Comparison of ENCODE assay signal across 2 cellular contexts in the genomic region with DNA sequence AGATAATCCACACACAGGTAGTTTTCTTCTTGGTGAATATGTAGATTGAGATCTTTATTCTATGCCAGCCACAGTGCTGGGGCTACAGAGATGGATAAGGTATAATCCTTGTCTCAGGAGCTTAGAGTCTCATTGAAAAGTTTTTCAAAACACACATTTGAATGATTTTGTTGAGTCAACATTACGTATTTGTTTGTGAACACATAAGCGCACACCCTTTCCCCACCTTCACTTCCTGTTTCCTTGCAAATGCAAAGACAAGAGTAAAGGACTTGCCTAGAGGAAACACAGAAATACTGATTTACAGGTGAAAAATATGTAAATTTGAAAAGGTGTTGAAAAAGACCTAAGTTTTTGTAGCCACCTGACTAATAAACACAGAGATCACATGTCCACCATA.
TF ChIP-seq lines count a peak whose summit lies in the region.

No MANE protein-coding gene starts in this region.

TF ChIP-seq in GM23338, 12 proteins besides CTCF, POLR2A, EP300 and RAD21 (continues in another document):
- TF ChIP-seq POLR2AphosphoS5 (IDR thresholded peaks at IDR 0.05; ENCODE audit: low read depth), result no peak
- TF ChIP-seq, protein P1, sequence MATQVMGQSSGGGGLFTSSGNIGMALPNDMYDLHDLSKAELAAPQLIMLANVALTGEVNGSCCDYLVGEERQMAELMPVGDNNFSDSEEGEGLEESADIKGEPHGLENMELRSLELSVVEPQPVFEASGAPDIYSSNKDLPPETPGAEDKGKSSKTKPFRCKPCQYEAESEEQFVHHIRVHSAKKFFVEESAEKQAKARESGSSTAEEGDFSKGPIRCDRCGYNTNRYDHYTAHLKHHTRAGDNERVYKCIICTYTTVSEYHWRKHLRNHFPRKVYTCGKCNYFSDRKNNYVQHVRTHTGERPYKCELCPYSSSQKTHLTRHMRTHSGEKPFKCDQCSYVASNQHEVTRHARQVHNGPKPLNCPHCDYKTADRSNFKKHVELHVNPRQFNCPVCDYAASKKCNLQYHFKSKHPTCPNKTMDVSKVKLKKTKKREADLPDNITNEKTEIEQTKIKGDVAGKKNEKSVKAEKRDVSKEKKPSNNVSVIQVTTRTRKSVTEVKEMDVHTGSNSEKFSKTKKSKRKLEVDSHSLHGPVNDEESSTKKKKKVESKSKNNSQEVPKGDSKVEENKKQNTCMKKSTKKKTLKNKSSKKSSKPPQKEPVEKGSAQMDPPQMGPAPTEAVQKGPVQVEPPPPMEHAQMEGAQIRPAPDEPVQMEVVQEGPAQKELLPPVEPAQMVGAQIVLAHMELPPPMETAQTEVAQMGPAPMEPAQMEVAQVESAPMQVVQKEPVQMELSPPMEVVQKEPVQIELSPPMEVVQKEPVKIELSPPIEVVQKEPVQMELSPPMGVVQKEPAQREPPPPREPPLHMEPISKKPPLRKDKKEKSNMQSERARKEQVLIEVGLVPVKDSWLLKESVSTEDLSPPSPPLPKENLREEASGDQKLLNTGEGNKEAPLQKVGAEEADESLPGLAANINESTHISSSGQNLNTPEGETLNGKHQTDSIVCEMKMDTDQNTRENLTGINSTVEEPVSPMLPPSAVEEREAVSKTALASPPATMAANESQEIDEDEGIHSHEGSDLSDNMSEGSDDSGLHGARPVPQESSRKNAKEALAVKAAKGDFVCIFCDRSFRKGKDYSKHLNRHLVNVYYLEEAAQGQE (IDR thresholded peaks at IDR 0.05; ENCODE audit: unreplicated experiment), result no peak
- TF ChIP-seq, protein P2, sequence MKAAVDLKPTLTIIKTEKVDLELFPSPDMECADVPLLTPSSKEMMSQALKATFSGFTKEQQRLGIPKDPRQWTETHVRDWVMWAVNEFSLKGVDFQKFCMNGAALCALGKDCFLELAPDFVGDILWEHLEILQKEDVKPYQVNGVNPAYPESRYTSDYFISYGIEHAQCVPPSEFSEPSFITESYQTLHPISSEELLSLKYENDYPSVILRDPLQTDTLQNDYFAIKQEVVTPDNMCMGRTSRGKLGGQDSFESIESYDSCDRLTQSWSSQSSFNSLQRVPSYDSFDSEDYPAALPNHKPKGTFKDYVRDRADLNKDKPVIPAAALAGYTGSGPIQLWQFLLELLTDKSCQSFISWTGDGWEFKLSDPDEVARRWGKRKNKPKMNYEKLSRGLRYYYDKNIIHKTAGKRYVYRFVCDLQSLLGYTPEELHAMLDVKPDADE (IDR thresholded peaks at IDR 0.05), result no peak
- no peak for TF ChIP-seq JUNB (IDR thresholded peaks at IDR 0.05; ENCODE audit: unreplicated experiment)
- TF ChIP-seq, protein P3, sequence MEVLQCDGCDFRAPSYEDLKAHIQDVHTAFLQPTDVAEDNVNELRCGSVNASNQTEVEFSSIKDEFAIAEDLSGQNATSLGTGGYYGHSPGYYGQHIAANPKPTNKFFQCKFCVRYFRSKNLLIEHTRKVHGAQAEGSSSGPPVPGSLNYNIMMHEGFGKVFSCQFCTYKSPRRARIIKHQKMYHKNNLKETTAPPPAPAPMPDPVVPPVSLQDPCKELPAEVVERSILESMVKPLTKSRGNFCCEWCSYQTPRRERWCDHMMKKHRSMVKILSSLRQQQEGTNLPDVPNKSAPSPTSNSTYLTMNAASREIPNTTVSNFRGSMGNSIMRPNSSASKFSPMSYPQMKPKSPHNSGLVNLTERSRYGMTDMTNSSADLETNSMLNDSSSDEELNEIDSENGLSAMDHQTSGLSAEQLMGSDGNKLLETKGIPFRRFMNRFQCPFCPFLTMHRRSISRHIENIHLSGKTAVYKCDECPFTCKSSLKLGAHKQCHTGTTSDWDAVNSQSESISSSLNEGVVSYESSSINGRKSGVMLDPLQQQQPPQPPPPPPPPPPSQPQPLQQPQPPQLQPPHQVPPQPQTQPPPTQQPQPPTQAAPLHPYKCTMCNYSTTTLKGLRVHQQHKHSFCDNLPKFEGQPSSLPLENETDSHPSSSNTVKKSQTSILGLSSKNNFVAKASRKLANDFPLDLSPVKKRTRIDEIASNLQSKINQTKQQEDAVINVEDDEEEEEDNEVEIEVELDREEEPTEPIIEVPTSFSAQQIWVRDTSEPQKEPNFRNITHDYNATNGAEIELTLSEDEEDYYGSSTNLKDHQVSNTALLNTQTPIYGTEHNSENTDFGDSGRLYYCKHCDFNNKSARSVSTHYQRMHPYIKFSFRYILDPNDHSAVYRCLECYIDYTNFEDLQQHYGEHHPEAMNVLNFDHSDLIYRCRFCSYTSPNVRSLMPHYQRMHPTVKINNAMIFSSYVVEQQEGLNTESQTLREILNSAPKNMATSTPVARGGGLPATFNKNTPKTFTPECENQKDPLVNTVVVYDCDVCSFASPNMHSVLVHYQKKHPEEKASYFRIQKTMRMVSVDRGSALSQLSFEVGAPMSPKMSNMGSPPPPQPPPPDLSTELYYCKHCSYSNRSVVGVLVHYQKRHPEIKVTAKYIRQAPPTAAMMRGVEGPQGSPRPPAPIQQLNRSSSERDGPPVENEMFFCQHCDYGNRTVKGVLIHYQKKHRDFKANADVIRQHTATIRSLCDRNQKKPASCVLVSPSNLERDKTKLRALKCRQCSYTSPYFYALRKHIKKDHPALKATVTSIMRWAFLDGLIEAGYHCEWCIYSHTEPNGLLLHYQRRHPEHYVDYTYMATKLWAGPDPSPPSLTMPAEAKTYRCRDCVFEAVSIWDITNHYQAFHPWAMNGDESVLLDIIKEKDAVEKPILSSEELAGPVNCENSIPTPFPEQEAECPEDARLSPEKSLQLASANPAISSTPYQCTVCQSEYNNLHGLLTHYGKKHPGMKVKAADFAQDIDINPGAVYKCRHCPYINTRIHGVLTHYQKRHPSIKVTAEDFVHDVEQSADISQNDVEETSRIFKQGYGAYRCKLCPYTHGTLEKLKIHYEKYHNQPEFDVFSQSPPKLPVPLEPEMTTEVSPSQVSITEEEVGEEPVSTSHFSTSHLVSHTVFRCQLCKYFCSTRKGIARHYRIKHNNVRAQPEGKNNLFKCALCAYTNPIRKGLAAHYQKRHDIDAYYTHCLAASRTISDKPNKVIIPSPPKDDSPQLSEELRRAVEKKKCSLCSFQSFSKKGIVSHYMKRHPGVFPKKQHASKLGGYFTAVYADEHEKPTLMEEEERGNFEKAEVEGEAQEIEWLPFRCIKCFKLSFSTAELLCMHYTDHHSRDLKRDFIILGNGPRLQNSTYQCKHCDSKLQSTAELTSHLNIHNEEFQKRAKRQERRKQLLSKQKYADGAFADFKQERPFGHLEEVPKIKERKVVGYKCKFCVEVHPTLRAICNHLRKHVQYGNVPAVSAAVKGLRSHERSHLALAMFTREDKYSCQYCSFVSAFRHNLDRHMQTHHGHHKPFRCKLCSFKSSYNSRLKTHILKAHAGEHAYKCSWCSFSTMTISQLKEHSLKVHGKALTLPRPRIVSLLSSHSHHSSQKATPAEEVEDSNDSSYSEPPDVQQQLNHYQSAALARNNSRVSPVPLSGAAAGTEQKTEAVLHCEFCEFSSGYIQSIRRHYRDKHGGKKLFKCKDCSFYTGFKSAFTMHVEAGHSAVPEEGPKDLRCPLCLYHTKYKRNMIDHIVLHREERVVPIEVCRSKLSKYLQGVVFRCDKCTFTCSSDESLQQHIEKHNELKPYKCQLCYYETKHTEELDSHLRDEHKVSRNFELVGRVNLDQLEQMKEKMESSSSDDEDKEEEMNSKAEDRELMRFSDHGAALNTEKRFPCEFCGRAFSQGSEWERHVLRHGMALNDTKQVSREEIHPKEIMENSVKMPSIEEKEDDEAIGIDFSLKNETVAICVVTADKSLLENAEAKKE (CRISPR knock-in tag; IDR thresholded peaks at IDR 0.05), result no peak
- no peak for TF ChIP-seq EZH2 (IDR thresholded peaks at IDR 0.05; ENCODE audit: low read depth, unreplicated experiment)
- TF ChIP-seq CREB1 (CRISPR knock-in tag; IDR thresholded peaks at IDR 0.05; ENCODE audit: low read depth), result no peak
- no peak for TF ChIP-seq EZH2phosphoT487 (IDR thresholded peaks at IDR 0.05; ENCODE audit: unreplicated experiment)
- TF ChIP-seq NANOG (IDR thresholded peaks at IDR 0.05; ENCODE audit: borderline replicate concordance), result no peak
- no peak for TF ChIP-seq ZNF114 (CRISPR knock-in tag; IDR thresholded peaks at IDR 0.05)

TF ChIP-seq in HepG2, 621 proteins besides CTCF, POLR2A, EP300 and RAD21 (continues in another document):
- TF ChIP-seq ZNF816 (CRISPR knock-in tag; IDR thresholded peaks at IDR 0.05; ENCODE audit: borderline replicate concordance) (no peak), ETV5 (CRISPR knock-in tag; IDR thresholded peaks at IDR 0.05; ENCODE audit: borderline replicate concordance) (peak; percentile 15; the same call in 1 of the 2 replicates), GABPA (IDR thresholded peaks at IDR 0.05; ENCODE audit: low read depth, low read length) (no peak), GABPA (CRISPR knock-in tag; IDR thresholded peaks at IDR 0.05; ENCODE audit: low read depth) (peak; percentile 37; the same call in 1 of the 2 replicates), ZKSCAN8 (CRISPR knock-in tag; IDR thresholded peaks at IDR 0.05; ENCODE audit: borderline replicate concordance) (no peak), ZIK1 (CRISPR knock-in tag; IDR thresholded peaks at IDR 0.05; ENCODE audit: borderline replicate concordance, low read depth) (no peak), MLLT10 (CRISPR knock-in tag; IDR thresholded peaks at IDR 0.05) (no peak), RFX1 (IDR thresholded peaks at IDR 0.05) (no peak), SOX5 (CRISPR knock-in tag; IDR thresholded peaks at IDR 0.05; ENCODE audit: borderline replicate concordance) (0 out of 2 replicates have a peak, but pooled peaks have one; percentile 10), MAFK (conservative IDR thresholded peaks at IDR 0.05 in 1 of 2, IDR thresholded peaks at IDR 0.05 in 1 of 2; ENCODE audit: low read length in 2 of 2) (peak; percentile 60 to 65; a peak in 3 of 4 replicates), ZNF878 (CRISPR knock-in tag; IDR thresholded peaks at IDR 0.05) (no peak), ZNF30 (CRISPR knock-in tag; IDR thresholded peaks at IDR 0.05) (no peak), FOXP1 (IDR thresholded peaks at IDR 0.05) (no peak), FOXP1 (CRISPR knock-in tag; IDR thresholded peaks at IDR 0.05) (peak; percentile 75)
- TF ChIP-seq, protein P4, sequence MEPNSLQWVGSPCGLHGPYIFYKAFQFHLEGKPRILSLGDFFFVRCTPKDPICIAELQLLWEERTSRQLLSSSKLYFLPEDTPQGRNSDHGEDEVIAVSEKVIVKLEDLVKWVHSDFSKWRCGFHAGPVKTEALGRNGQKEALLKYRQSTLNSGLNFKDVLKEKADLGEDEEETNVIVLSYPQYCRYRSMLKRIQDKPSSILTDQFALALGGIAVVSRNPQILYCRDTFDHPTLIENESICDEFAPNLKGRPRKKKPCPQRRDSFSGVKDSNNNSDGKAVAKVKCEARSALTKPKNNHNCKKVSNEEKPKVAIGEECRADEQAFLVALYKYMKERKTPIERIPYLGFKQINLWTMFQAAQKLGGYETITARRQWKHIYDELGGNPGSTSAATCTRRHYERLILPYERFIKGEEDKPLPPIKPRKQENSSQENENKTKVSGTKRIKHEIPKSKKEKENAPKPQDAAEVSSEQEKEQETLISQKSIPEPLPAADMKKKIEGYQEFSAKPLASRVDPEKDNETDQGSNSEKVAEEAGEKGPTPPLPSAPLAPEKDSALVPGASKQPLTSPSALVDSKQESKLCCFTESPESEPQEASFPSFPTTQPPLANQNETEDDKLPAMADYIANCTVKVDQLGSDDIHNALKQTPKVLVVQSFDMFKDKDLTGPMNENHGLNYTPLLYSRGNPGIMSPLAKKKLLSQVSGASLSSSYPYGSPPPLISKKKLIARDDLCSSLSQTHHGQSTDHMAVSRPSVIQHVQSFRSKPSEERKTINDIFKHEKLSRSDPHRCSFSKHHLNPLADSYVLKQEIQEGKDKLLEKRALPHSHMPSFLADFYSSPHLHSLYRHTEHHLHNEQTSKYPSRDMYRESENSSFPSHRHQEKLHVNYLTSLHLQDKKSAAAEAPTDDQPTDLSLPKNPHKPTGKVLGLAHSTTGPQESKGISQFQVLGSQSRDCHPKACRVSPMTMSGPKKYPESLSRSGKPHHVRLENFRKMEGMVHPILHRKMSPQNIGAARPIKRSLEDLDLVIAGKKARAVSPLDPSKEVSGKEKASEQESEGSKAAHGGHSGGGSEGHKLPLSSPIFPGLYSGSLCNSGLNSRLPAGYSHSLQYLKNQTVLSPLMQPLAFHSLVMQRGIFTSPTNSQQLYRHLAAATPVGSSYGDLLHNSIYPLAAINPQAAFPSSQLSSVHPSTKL (CRISPR knock-in tag; IDR thresholded peaks at IDR 0.05), result no peak
- TF ChIP-seq, protein P5, sequence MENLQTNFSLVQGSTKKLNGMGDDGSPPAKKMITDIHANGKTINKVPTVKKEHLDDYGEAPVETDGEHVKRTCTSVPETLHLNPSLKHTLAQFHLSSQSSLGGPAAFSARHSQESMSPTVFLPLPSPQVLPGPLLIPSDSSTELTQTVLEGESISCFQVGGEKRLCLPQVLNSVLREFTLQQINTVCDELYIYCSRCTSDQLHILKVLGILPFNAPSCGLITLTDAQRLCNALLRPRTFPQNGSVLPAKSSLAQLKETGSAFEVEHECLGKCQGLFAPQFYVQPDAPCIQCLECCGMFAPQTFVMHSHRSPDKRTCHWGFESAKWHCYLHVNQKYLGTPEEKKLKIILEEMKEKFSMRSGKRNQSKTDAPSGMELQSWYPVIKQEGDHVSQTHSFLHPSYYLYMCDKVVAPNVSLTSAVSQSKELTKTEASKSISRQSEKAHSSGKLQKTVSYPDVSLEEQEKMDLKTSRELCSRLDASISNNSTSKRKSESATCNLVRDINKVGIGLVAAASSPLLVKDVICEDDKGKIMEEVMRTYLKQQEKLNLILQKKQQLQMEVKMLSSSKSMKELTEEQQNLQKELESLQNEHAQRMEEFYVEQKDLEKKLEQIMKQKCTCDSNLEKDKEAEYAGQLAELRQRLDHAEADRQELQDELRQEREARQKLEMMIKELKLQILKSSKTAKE (CRISPR knock-in tag; IDR thresholded peaks at IDR 0.05; ENCODE audit: borderline replicate concordance), result no peak
- TF ChIP-seq, protein P6, sequence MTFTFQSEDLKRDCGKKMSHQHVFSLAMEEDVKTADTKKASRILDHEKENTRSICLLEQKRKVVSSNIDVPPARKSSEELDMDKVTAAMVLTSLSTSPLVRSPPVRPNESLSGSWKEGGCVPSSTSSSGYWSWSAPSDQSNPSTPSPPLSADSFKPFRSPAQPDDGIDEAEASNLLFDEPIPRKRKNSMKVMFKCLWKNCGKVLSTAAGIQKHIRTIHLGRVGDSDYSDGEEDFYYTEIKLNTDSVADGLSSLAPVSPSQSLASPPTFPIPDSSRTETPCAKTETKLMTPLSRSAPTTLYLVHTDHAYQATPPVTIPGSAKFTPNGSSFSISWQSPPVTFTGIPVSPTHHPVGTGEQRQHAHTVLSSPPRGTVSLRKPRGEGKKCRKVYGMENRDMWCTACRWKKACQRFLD (CRISPR knock-in tag; IDR thresholded peaks at IDR 0.05; ENCODE audit: borderline replicate concordance), result no peak
- TF ChIP-seq, protein P7, sequence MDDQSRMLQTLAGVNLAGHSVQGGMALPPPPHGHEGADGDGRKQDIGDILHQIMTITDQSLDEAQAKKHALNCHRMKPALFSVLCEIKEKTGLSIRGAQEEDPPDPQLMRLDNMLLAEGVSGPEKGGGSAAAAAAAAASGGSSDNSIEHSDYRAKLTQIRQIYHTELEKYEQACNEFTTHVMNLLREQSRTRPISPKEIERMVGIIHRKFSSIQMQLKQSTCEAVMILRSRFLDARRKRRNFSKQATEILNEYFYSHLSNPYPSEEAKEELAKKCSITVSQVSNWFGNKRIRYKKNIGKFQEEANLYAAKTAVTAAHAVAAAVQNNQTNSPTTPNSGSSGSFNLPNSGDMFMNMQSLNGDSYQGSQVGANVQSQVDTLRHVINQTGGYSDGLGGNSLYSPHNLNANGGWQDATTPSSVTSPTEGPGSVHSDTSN (CRISPR knock-in tag; IDR thresholded peaks at IDR 0.05; ENCODE audit: borderline replicate concordance), result no peak
